18 cellular contexts compared by ENCODE assay signal in the genomic region with DNA sequence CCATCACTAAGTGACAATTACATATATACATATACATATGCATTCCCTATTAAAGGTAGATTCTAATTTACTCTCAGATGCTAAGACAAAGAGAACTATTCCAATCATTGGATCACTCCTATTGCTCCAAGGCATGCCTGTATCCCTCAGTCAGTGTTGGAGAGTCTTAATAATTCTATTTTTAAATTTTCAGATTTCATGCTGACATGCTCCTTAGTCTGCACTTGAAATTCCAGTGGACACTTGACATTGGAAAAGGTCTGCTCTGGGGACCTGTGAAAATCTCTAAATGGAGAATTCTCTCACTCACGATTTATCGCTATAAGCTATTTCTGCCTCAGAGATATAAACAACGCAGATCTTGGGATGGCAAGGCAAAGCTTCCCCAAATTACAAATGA. TPM values are rescaled to one million over a fixed set of nuclear protein-coding genes. Genes with fewer than 3 reads are reported as not detected.
DNase-seq lines count a peak whose midpoint lies in the region; ATAC-seq and TF ChIP-seq lines count a peak whose summit lies in the region.
"Had no signal": no experiment of that assay in that cellular context is flagged by ENCODE, and none has a peak within 500 bp of the region (broad histone marks: within the 10 kb centered on the region; RNA-seq: fewer than 3 reads in every experiment).

No MANE protein-coding gene starts in this region.

- H3K27ac ChIP-seq in left ventricle myocardium inferior (replicated peaks) (peak overlapping the region; percentile 53), heart right ventricle (peak overlapping the region in 5 of 10 donors; percentile 24 to 54 (median 35)), left lung (no peak overlapping the region), SJCRH30 (no peak overlapping the region)

- WGBS in heart right ventricle, 2 donors: 58 to 59% methylated on average over 3 of the region's 3 CpGs

- peaks cover 41% of the 10 kb centered on the region for H3K4me1 ChIP-seq in left ventricle myocardium inferior
- H3K4me1 ChIP-seq in heart right ventricle: peaks cover 3 to 35% (median 17%) of the 10 kb centered on the region in 9 donors
- peaks cover 12% of the 10 kb centered on the region for H3K4me1 ChIP-seq in endocrine pancreas (ENCODE audit: control insufficient read depth, insufficient read depth, low read length)
- H3K4me1 ChIP-seq in left lung: peaks cover 14 to 16% of the 10 kb centered on the region in 2 donors
- H3K4me1 ChIP-seq in SJCRH30: peaks cover 5% of the 10 kb centered on the region

- ATAC-seq in heart right ventricle (no peak), left lung (peak; percentile 55), HG03097 (IDR thresholded peaks at IDR 0.05; ENCODE audit: low FRiP score, unreplicated experiment) (no peak)
- ATAC-seq: GM12878, HCT116 had no signal

- H3K27me3 ChIP-seq in left ventricle myocardium inferior (ENCODE audit: low read depth) (no peaks in the 10 kb centered on the region), heart right ventricle (no peaks in the 10 kb centered on the region), endocrine pancreas (ENCODE audit: control insufficient read depth, insufficient read depth, low read length) (no peaks in the 10 kb centered on the region), left lung (no peaks in the 10 kb centered on the region), SJCRH30 (no peaks in the 10 kb centered on the region)

- no peak overlapping the region for H3K4me3 ChIP-seq in left ventricle myocardium inferior
- no peak overlapping the region for H3K4me3 ChIP-seq in heart right ventricle
- H3K4me3 ChIP-seq in endocrine pancreas (ENCODE audit: control insufficient read depth, insufficient read depth, low read length): peak overlapping the region; percentile 57
- H3K4me3 ChIP-seq in left lung: no peak overlapping the region
- H3K4me3 ChIP-seq in SJCRH30: no peak overlapping the region
- H3K4me3 ChIP-seq: GM12878 had no signal

- H3K9me3 ChIP-seq in left ventricle myocardium inferior (replicated peaks): no peaks in the 10 kb centered on the region
- H3K9me3 ChIP-seq in heart right ventricle: no peaks in the 10 kb centered on the region
- no peaks in the 10 kb centered on the region for H3K9me3 ChIP-seq in endocrine pancreas (ENCODE audit: control insufficient read depth, low read length)
- no peaks in the 10 kb centered on the region for H3K9me3 ChIP-seq in left lung
- 0 out of 2 replicates have a peak, but pooled peaks cover 3% of the 10 kb centered on the region for H3K9me3 ChIP-seq in SJCRH30 (replicated peaks)
- H3K9me3 ChIP-seq: BE2C, Caco-2 had no signal

- H3K36me3 ChIP-seq in left ventricle myocardium inferior: no peaks in the 10 kb centered on the region
- H3K36me3 ChIP-seq in heart right ventricle: no peaks in the 10 kb centered on the region
- H3K36me3 ChIP-seq in endocrine pancreas (ENCODE audit: control insufficient read depth, insufficient read depth, low read length): no peaks in the 10 kb centered on the region
- no peaks in the 10 kb centered on the region for H3K36me3 ChIP-seq in left lung
- no peaks in the 10 kb centered on the region; the same call in 1 of the 2 replicates for H3K36me3 ChIP-seq in SJCRH30

- intact Hi-C loops in left ventricle myocardium inferior (cut with micrococcal nuclease) (no loop called here), heart right ventricle (cut with DNase I) (loop anchor here in 2 of 10 donors (5.0 to 10.0 kb wide), 3 partner anchors 38 to 111 kb away; no protein-coding TSS in a partner anchor), left lung (cut with DNase I) (no loop called here)

- H3K9ac ChIP-seq in endocrine pancreas (ENCODE audit: control insufficient read depth, insufficient read depth, low read length): no peak overlapping the region

- TF ChIP-seq CTCF in left ventricle myocardium inferior (IDR thresholded peaks at IDR 0.05; ENCODE audit: borderline replicate concordance) (no peak), heart right ventricle (IDR thresholded peaks at IDR 0.05) (no peak), left lung (IDR thresholded peaks at IDR 0.05) (no peak)

- DNase-seq in left ventricle myocardium inferior (no peak), heart right ventricle (no peak), left lung (no peak), SJCRH30 (no peak), dedifferentiated amniotic fluid mesenchymal stem cell (ENCODE audit: extremely low spot score) (no peak)
- DNase-seq: ACHN; BE2C; C1 segment of cervical spinal cord; Caco-2; CD4-positive, CD25-positive, alpha-beta regulatory T cell; GF-D8; GOT3; H7; HFFc6 had no signal

RNA-seq across cellular contexts. Expression of a gene that starts 3.9 kb away (rescaled TPM):
- total RNA-seq in left ventricle myocardium inferior (22.6 TPM), heart right ventricle (10 to 100 TPM; 20.5 to 40.3 (median 27.7) TPM), left lung (10 to 100 TPM; 33.1 to 38.4 TPM)
- 10 to 100 TPM; 16.8 to 19.4 TPM for polyA plus RNA-seq in heart right ventricle
- total RNA-seq in SJCRH30 (2014; rRNA removed; shearing (Covaris generic)): 97.9 and 99.5 TPM in 2 replicates
